1 cellular context compared by ENCODE assay signal in genomic region chr19:801861-802496, GRCh38.
TF ChIP-seq lines count a peak whose summit lies in the region.

No MANE protein-coding gene starts in this region.

TF ChIP-seq in GM12878, 131 proteins besides CTCF, POLR2A, EP300 and RAD21:
- TF ChIP-seq HSF1 (IDR thresholded peaks at IDR 0.05; ENCODE audit: low read depth, low read length) (no peak), WRNIP1 (IDR thresholded peaks at IDR 0.05; ENCODE audit: borderline replicate concordance, low read depth, low read length) (no peak), POLR2AphosphoS2 (IDR thresholded peaks at IDR 0.05; ENCODE audit: low read depth, low read length) (no peak), RB1 (IDR thresholded peaks at IDR 0.05; ENCODE audit: borderline replicate concordance) (no peak), NFXL1 (IDR thresholded peaks at IDR 0.05; ENCODE audit: borderline replicate concordance) (no peak)
